1 cellular context compared by ENCODE assay signal in genomic region chr20:16378122-16378521, GRCh38.
TF ChIP-seq lines count a peak whose summit lies in the region.

No MANE protein-coding gene starts in this region.

TF ChIP-seq in HepG2, 621 proteins besides CTCF, POLR2A, EP300 and RAD21 (continued from another document):
- TF ChIP-seq REST (IDR thresholded peaks at IDR 0.05; ENCODE audit: borderline replicate concordance in 1 of 2, low read depth in 1 of 2, low read length in 2 of 2) (no peak), GFI1 (CRISPR knock-in tag; IDR thresholded peaks at IDR 0.05; ENCODE audit: borderline replicate concordance) (no peak), PLRG1 (conservative IDR thresholded peaks at IDR 0.05) (0 out of 2 replicates have a peak, but pooled peaks have one; percentile 50), FOXP1 (IDR thresholded peaks at IDR 0.05) (0 out of 2 replicates have a peak, but pooled peaks have one; percentile 13), FOXP1 (CRISPR knock-in tag; IDR thresholded peaks at IDR 0.05) (no peak), NFRKB (IDR thresholded peaks at IDR 0.05) (peak; percentile 62; the same call in 1 of the 2 replicates), ZNF546 (CRISPR knock-in tag; conservative IDR thresholded peaks at IDR 0.05) (no peak), ZNF816 (CRISPR knock-in tag; IDR thresholded peaks at IDR 0.05; ENCODE audit: borderline replicate concordance) (no peak)
